In the genomic region with DNA sequence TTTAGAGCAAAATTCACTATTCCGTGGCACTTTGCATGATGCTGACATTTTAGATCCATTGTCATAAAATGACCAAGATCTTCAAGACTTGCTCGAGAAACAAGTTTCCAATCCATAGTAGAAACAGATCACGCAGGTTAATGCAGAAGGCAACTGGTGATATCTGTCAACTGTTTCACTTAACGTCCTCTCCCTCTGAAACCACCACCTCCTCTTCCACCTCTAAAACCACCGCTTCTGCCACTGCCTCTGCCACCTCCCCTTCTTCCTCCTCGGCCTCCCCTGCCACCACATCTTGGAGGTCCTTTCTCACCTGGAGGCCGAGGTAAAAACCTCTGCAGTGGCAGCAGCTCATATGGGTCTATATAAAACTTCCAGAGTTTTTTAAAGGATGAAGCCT, we compare ENCODE assay signal across 17 cellular contexts.
DNase-seq lines count a peak whose midpoint lies in the region; ATAC-seq and TF ChIP-seq lines count a peak whose summit lies in the region.
"Had no signal": no experiment of that assay in that cellular context is flagged by ENCODE, and none has a peak within 500 bp of the region (broad histone marks: within the 10 kb centered on the region; RNA-seq: fewer than 3 reads in every experiment).

No MANE protein-coding gene starts in this region.

- intact Hi-C loops in activated T-helper 2 cell treated with anti-CD3 and anti-CD28 coated beads, Interferon-gamma antibody, Interleukin-2, Interleukin-4, amounts not matched to agents 10 μg/mL and 5 μg/mL and 100 μg/mL, durations not matched to agents 14 hours and 24 hours and 36 hours (cut with micrococcal nuclease) = no loop called here

- no peak for TF ChIP-seq CTCF in nephron progenitor cell (IDR thresholded peaks at IDR 0.05)

- peak overlapping the region; percentile 62 for H3K27ac Mint-ChIP-seq in activated naive CD8-positive, alpha-beta T cell treated with anti-CD3 and anti-CD28 coated beads for 36 hours
- H3K27ac Mint-ChIP-seq in activated naive CD8-positive, alpha-beta T cell treated with anti-CD3 and anti-CD28 coated beads, Interleukin-2, amount 50 U/mL, for 24 hours = no peak overlapping the region
- peak overlapping the region; percentile 62 for H3K27ac Mint-ChIP-seq in activated T-helper 2 cell treated with anti-CD3 and anti-CD28 coated beads, Interferon-gamma antibody, Interleukin-2, Interleukin-4, amounts not matched to agents 10 μg/mL and 5 μg/mL and 100 μg/mL, durations not matched to agents 14 hours and 24 hours and 36 hours
- H3K27ac Mint-ChIP-seq in central memory CD8-positive, alpha-beta T cell (ENCODE audit: low read depth) = peak overlapping the region; percentile 63
- H3K27ac Mint-ChIP-seq in nephron progenitor cell = peak overlapping the region; percentile 84
- H3K27ac Mint-ChIP-seq: B cell; CD4-positive, alpha-beta T cell; CD8-positive, alpha-beta T cell had no signal

- H3K36me3 Mint-ChIP-seq in activated naive CD8-positive, alpha-beta T cell treated with anti-CD3 and anti-CD28 coated beads for 36 hours = no peaks in the 10 kb centered on the region
- no peaks in the 10 kb centered on the region for H3K36me3 Mint-ChIP-seq in activated naive CD8-positive, alpha-beta T cell treated with anti-CD3 and anti-CD28 coated beads, Interleukin-2, amount 50 U/mL, for 24 hours (ENCODE audit: low read depth)
- H3K36me3 Mint-ChIP-seq in activated T-helper 2 cell treated with anti-CD3 and anti-CD28 coated beads, Interferon-gamma antibody, Interleukin-2, Interleukin-4, amounts not matched to agents 10 μg/mL and 5 μg/mL and 100 μg/mL, durations not matched to agents 14 hours and 24 hours and 36 hours (ENCODE audit: low read depth) = no peaks in the 10 kb centered on the region
- H3K36me3 Mint-ChIP-seq in central memory CD8-positive, alpha-beta T cell (ENCODE audit: insufficient read depth) = no peaks in the 10 kb centered on the region
- no peaks in the 10 kb centered on the region for H3K36me3 Mint-ChIP-seq in nephron progenitor cell (ENCODE audit: low read depth)
- H3K36me3 Mint-ChIP-seq: CD8-positive, alpha-beta T cell had no signal

- no peak for ATAC-seq in activated naive CD8-positive, alpha-beta T cell treated with anti-CD3 and anti-CD28 coated beads, Interleukin-2, amount 50 U/mL, for 24 hours
- no peak for ATAC-seq in central memory CD8-positive, alpha-beta T cell (replicated peaks; ENCODE audit: extremely low read depth, poor library complexity, severe bottlenecking)
- no peak for ATAC-seq in GM21367 (IDR thresholded peaks at IDR 0.05; ENCODE audit: unreplicated experiment)
- ATAC-seq: A549; CD8-positive, alpha-beta T cell had no signal

- H3K27me3 Mint-ChIP-seq in activated naive CD8-positive, alpha-beta T cell treated with anti-CD3 and anti-CD28 coated beads for 36 hours = no peaks in the 10 kb centered on the region
- no peaks in the 10 kb centered on the region for H3K27me3 Mint-ChIP-seq in activated naive CD8-positive, alpha-beta T cell treated with anti-CD3 and anti-CD28 coated beads, Interleukin-2, amount 50 U/mL, for 24 hours
- no peaks in the 10 kb centered on the region for H3K27me3 Mint-ChIP-seq in activated T-helper 2 cell treated with anti-CD3 and anti-CD28 coated beads, Interferon-gamma antibody, Interleukin-2, Interleukin-4, amounts not matched to agents 10 μg/mL and 5 μg/mL and 100 μg/mL, durations not matched to agents 14 hours and 24 hours and 36 hours (ENCODE audit: low read depth)
- no peaks in the 10 kb centered on the region for H3K27me3 Mint-ChIP-seq in central memory CD8-positive, alpha-beta T cell
- peaks cover 13% of the 10 kb centered on the region for H3K27me3 Mint-ChIP-seq in nephron progenitor cell (ENCODE audit: low read depth, poor library complexity)
- H3K27me3 Mint-ChIP-seq: B cell; CD4-positive, alpha-beta T cell had no signal

- DNase-seq in activated naive CD8-positive, alpha-beta T cell treated with anti-CD3 and anti-CD28 coated beads for 36 hours = no peak
- DNase-seq in activated naive CD8-positive, alpha-beta T cell treated with anti-CD3 and anti-CD28 coated beads, Interleukin-2, amount 50 U/mL, for 24 hours = no peak
- no peak for DNase-seq in activated T-helper 2 cell treated with anti-CD3 and anti-CD28 coated beads, Interferon-gamma antibody, Interleukin-2, Interleukin-4, amounts not matched to agents 10 μg/mL and 5 μg/mL and 100 μg/mL, durations not matched to agents 14 hours and 24 hours and 36 hours (ENCODE audit: low spot score)
- DNase-seq in central memory CD8-positive, alpha-beta T cell (ENCODE audit: low spot score in 2 of 2) = no peak
- DNase-seq in nephron progenitor cell = no peak
- DNase-seq in NCI-H774 (lab: John Stamatoyannopoulos, UW) = no peak
- no peak for DNase-seq in dermis blood vessel endothelial cell
- DNase-seq: AML-193; Caco-2; Calu3; CD4-positive, alpha-beta T cell; CD8-positive, alpha-beta T cell; DMS79 treated with DMSO at 0.1 percent for 48 hours; GF-D8 had no signal

- no peak overlapping the region for H3K4me3 Mint-ChIP-seq in activated naive CD8-positive, alpha-beta T cell treated with anti-CD3 and anti-CD28 coated beads for 36 hours
- no peak overlapping the region for H3K4me3 Mint-ChIP-seq in activated naive CD8-positive, alpha-beta T cell treated with anti-CD3 and anti-CD28 coated beads, Interleukin-2, amount 50 U/mL, for 24 hours
- no peak overlapping the region for H3K4me3 Mint-ChIP-seq in activated T-helper 2 cell treated with anti-CD3 and anti-CD28 coated beads, Interferon-gamma antibody, Interleukin-2, Interleukin-4, amounts not matched to agents 10 μg/mL and 5 μg/mL and 100 μg/mL, durations not matched to agents 14 hours and 24 hours and 36 hours (ENCODE audit: low read depth)
- H3K4me3 Mint-ChIP-seq in central memory CD8-positive, alpha-beta T cell = no peak overlapping the region
- H3K4me3 Mint-ChIP-seq in nephron progenitor cell = no peak overlapping the region
- H3K4me3 Mint-ChIP-seq: B cell; CD4-positive, alpha-beta T cell; CD8-positive, alpha-beta T cell had no signal

- no peaks in the 10 kb centered on the region for H3K9me3 Mint-ChIP-seq in activated naive CD8-positive, alpha-beta T cell treated with anti-CD3 and anti-CD28 coated beads for 36 hours
- H3K9me3 Mint-ChIP-seq in activated naive CD8-positive, alpha-beta T cell treated with anti-CD3 and anti-CD28 coated beads, Interleukin-2, amount 50 U/mL, for 24 hours = no peaks in the 10 kb centered on the region
- H3K9me3 Mint-ChIP-seq in activated T-helper 2 cell treated with anti-CD3 and anti-CD28 coated beads, Interferon-gamma antibody, Interleukin-2, Interleukin-4, amounts not matched to agents 10 μg/mL and 5 μg/mL and 100 μg/mL, durations not matched to agents 14 hours and 24 hours and 36 hours = peaks cover 5% of the 10 kb centered on the region
- no peaks in the 10 kb centered on the region for H3K9me3 Mint-ChIP-seq in central memory CD8-positive, alpha-beta T cell
- H3K9me3 Mint-ChIP-seq in nephron progenitor cell = peaks cover 3% of the 10 kb centered on the region
- H3K9me3 Mint-ChIP-seq: CD4-positive, alpha-beta T cell; CD8-positive, alpha-beta T cell had no signal

- no peaks in the 10 kb centered on the region for H3K4me1 Mint-ChIP-seq in activated naive CD8-positive, alpha-beta T cell treated with anti-CD3 and anti-CD28 coated beads for 36 hours
- H3K4me1 Mint-ChIP-seq in activated naive CD8-positive, alpha-beta T cell treated with anti-CD3 and anti-CD28 coated beads, Interleukin-2, amount 50 U/mL, for 24 hours = no peaks in the 10 kb centered on the region
- H3K4me1 Mint-ChIP-seq in activated T-helper 2 cell treated with anti-CD3 and anti-CD28 coated beads, Interferon-gamma antibody, Interleukin-2, Interleukin-4, amounts not matched to agents 10 μg/mL and 5 μg/mL and 100 μg/mL, durations not matched to agents 14 hours and 24 hours and 36 hours (ENCODE audit: low read depth) = peaks cover 22% of the 10 kb centered on the region
- H3K4me1 Mint-ChIP-seq in central memory CD8-positive, alpha-beta T cell = peaks cover 14% of the 10 kb centered on the region
- peaks cover 6% of the 10 kb centered on the region for H3K4me1 Mint-ChIP-seq in nephron progenitor cell
- H3K4me1 Mint-ChIP-seq: B cell had no signal
